In the genomic region with DNA sequence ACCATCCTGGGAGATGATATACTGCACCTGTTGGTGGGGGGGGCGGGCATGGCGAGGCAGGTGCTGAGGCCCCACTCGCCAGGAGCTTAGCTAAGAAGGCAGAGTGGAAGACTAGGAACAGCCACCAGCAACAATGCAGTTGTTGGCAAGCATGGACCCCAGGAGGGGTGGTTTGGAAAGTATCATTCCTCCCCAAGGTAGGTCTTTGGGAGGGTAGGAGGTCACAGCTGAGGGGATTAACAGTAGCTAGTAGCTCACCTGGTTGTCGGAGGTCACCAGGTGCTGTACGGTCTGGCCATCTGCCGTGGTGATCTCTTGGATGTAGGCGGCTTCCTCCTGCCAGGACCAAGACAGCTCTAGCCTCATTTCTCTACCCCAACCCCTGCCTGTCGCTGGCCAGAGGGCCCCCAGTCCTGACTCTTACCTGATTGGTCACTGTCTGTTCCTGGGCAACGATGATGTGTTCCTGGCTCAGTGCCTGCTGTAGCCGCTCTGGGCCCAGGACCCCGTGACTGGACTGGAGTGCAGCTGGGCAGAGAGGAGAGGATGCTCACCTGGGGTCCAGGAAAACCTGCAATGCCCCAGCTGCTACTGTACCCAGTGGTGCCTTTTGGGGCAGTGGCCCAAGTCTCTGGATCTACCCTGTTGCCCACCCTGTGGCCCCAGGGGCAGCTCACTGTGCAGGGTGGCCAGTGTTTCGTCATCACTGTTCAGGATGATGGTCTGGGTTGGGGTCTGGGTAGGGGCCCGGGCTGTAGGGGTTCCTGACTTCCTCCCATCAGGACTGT, we compare ENCODE assay signal across 12 cellular contexts. TPM values are rescaled to one million over a fixed set of nuclear protein-coding genes. Genes with fewer than 3 reads are reported as not detected.
A peak's percentile ranks its signal among the peaks of the same experiment; 100 is the strongest.
DNase-seq lines count a peak whose midpoint lies in the region; TF ChIP-seq lines count a peak whose summit lies in the region.
"Had no signal": no experiment of that assay in that cellular context is flagged by ENCODE, and none has a peak within 500 bp of the region (broad histone marks: within the 10 kb centered on the region; RNA-seq: fewer than 3 reads in every experiment).

No MANE protein-coding gene starts in this region.

- no peaks in the 10 kb centered on the region for H3K9me3 ChIP-seq in PC-9 (ENCODE audit: insufficient read depth, low read depth)
- H3K9me3 ChIP-seq: esophagus squamous epithelium, pancreas had no signal

- H3K4me3 ChIP-seq in PC-9: no peak overlapping the region
- H3K4me3 ChIP-seq: esophagus squamous epithelium, pancreas had no signal

- no peak overlapping the region for H2AFZ ChIP-seq in PC-9

- in situ Hi-C loops in GM13977 (cut with MboI; ENCODE audit: low pct_unique_long_range_greater_than_20kb, low sequenced_read_pairs, unreplicated experiment): no loop called here

- H3K27me3 Mint-ChIP-seq in nephron progenitor cell (ENCODE audit: low read depth, poor library complexity): peaks cover 3% of the 10 kb centered on the region
- H3K27me3 Mint-ChIP-seq: activated CD4-positive, alpha-beta T cell treated with anti-CD3 and anti-CD28 coated beads, Interleukin-2, amount 10 ng/mL, durations not matched to agents 24 days and 14 days; T-cell had no signal

- CTCF ChIA-PET in PC-9 (lab: Charles Lee): no interaction called here

- peak overlapping the region; percentile 69 for H3K27ac Mint-ChIP-seq in nephron progenitor cell
- H3K27ac Mint-ChIP-seq: activated CD4-positive, alpha-beta T cell treated with anti-CD3 and anti-CD28 coated beads, Interleukin-2, amount 10 ng/mL, durations not matched to agents 24 days and 14 days; activated T-helper 2 cell treated with anti-CD3 and anti-CD28 coated beads, Interferon-gamma antibody, Interleukin-2, Interleukin-4, amounts not matched to agents 10 μg/mL and 5 μg/mL and 100 μg/mL, durations not matched to agents 14 hours and 24 hours and 36 hours had no signal

- peak; percentile 28 for DNase-seq in NCI-H82 (lab: John Stamatoyannopoulos, UW)
- no peak for DNase-seq in NCI-H82 treated with DMSO at 0.1 percent for 48 hours (lab: John Stamatoyannopoulos, UW; ENCODE audit: unreplicated experiment)
- DNase-seq in PC-9: peak in 1 of 2 experiments; percentile 36
- no peak for DNase-seq in nephron progenitor cell
- no peak for DNase-seq in GM13977 (ENCODE audit: low spot score)
- DNase-seq in GDM1 (lab: John Stamatoyannopoulos, UW): no peak
- DNase-seq: activated CD4-positive, alpha-beta T cell treated with anti-CD3 and anti-CD28 coated beads, Interleukin-2, amount 10 ng/mL, durations not matched to agents 24 days and 14 days; esophagus squamous epithelium; NCI-H2171; T-cell had no signal

- H3K9me2 ChIP-seq in PC-9 (ENCODE audit: insufficient read depth): no peaks in the 10 kb centered on the region

- POLR2A ChIA-PET in PC-9 (lab: Charles Lee; ENCODE audit: unreplicated experiment): interaction anchor here (0.6 kb wide), 1 partner anchor 137 kb away, joined by 3 read pairs; no protein-coding TSS in a partner anchor

- peaks cover 31% of the 10 kb centered on the region for H3F3A ChIP-seq in PC-9 (ENCODE audit: insufficient read depth, low read depth)

- no peaks in the 10 kb centered on the region for H3K4me1 Mint-ChIP-seq in nephron progenitor cell

- H3K4me2 ChIP-seq in PC-9: no peak overlapping the region

- TF ChIP-seq CTCF in PC-9 (conservative IDR thresholded peaks at IDR 0.05): no peak
- TF ChIP-seq CTCF in nephron progenitor cell (IDR thresholded peaks at IDR 0.05): no peak
- TF ChIP-seq CTCF in GM13977 (IDR thresholded peaks at IDR 0.05; ENCODE audit: extremely low read depth, insufficient read depth, missing control alignments): no peak

- BruUV-seq in PC-9 (replicated peaks; lab: Mats Ljungman, UMichigan): TSS peak; percentile 2

- H3K36me3 ChIP-seq in PC-9 (ENCODE audit: low read depth): 0 out of 2 replicates have a peak, but pooled peaks cover 10% of the 10 kb centered on the region

- H3K4me1 ChIP-seq in PC-9 (replicated peaks; ENCODE audit: insufficient read depth): peaks cover 22% of the 10 kb centered on the region

- H3K27ac ChIP-seq in PC-9: no peak overlapping the region
- H3K27ac ChIP-seq: pancreas had no signal

- H3K4me3 Mint-ChIP-seq in nephron progenitor cell: no peak overlapping the region
- H3K4me3 Mint-ChIP-seq: activated CD4-positive, alpha-beta T cell treated with anti-CD3 and anti-CD28 coated beads, Interleukin-2, amount 10 ng/mL, durations not matched to agents 24 days and 14 days had no signal

- no peaks in the 10 kb centered on the region for H3K79me2 ChIP-seq in PC-9 (ENCODE audit: low read depth)

- intact Hi-C loops in PC-9 (cut with micrococcal nuclease; ENCODE audit: unreplicated experiment): no loop called here

- H3K27me3 ChIP-seq in PC-9 (ENCODE audit: insufficient read depth, low read depth): no peaks in the 10 kb centered on the region
- H3K27me3 ChIP-seq: esophagus squamous epithelium, pancreas had no signal

- peaks cover 19% of the 10 kb centered on the region for H3K36me3 Mint-ChIP-seq in nephron progenitor cell (ENCODE audit: low read depth)

- H4K20me1 ChIP-seq in PC-9 (ENCODE audit: insufficient read depth): no peaks in the 10 kb centered on the region

- no peaks in the 10 kb centered on the region for H3K9me3 Mint-ChIP-seq in nephron progenitor cell
- H3K9me3 Mint-ChIP-seq: activated CD4-positive, alpha-beta T cell treated with anti-CD3 and anti-CD28 coated beads, Interleukin-2, amount 10 ng/mL, durations not matched to agents 24 days and 14 days; activated T-helper 2 cell treated with anti-CD3 and anti-CD28 coated beads, Interferon-gamma antibody, Interleukin-2, Interleukin-4, amounts not matched to agents 10 μg/mL and 5 μg/mL and 100 μg/mL, durations not matched to agents 14 hours and 24 hours and 36 hours; T-cell had no signal

RNA-seq across cellular contexts. Expression of a gene that starts 15.3 kb away (rescaled TPM):
- 35.3 and 35.6 TPM in 2 replicates for total RNA-seq in PC-9 (2021)

RNA-seq across cellular contexts. Expression of a gene that starts 22.3 kb away (rescaled TPM):
- 14.1 and 16.3 TPM in 2 replicates for total RNA-seq in PC-9 (2021)

RNA-seq across cellular contexts. Expression of a gene that starts 37.8 kb away (rescaled TPM):
- 113 and 127 TPM in 2 replicates for total RNA-seq in PC-9 (2021)

RNA-seq across cellular contexts. Expression of a gene that starts 58.6 kb away (rescaled TPM):
- 123 and 132 TPM in 2 replicates for total RNA-seq in PC-9 (2021)

RNA-seq across cellular contexts. Expression of a gene that starts 58.7 kb away (rescaled TPM):
- total RNA-seq in PC-9 (2021): 6.5 and 9.2 TPM in 2 replicates
